8 cellular contexts compared by ENCODE assay signal in the genomic region with DNA sequence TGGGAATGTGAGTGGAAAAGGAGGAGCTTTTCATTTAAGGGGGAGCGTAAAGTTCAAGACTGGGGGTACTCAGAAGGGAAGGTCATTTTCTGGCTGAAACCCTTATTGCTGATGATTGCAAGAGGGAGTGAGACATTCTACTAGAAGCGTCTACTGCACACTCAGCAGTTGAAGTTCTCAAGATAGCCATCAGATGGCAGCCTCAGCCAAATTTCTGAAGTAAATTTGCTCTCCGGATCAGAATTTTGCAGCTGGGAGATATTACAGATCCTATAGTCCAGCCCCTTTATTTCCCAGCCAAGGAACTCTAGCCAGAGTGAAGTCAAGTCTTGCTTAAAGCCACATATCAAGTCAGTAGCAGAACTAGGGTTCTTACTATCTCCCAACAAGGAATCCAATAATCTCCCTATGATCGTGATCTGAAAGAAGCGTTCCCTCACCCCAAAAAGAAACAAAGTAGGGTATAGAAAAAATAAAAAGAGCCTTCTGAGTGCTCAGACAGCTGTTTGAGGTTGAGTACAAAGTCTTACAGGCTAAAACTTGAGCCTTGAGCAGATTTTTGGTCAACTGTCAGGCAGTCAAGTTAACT. TPM values are rescaled to one million over a fixed set of nuclear protein-coding genes. Genes with fewer than 3 reads are reported as not detected.
DNase-seq lines count a peak whose midpoint lies in the region; ATAC-seq, FAIRE-seq and TF ChIP-seq lines count a peak whose summit lies in the region.

No MANE protein-coding gene starts in this region.

- H3K4me1 ChIP-seq in kidney (ENCODE audit: control insufficient read depth in 1 of 2, insufficient read depth in 1 of 2, low read depth in 1 of 2, low read length in 2 of 2): no peaks in the 10 kb centered on the region
- H3K4me1 ChIP-seq in testis: no peaks in the 10 kb centered on the region

- H3K4me3 ChIP-seq in kidney (ENCODE audit: low read length in 2 of 2) (no peak overlapping the region), testis (no peak overlapping the region)

- FAIRE-seq in kidney (lab: Jason Lieb, UNC): no peak

- 6 to 15% methylated on average over 5 of the region's 5 CpGs for WGBS in testis, 2 donors

- DNase-seq in NCI-H1436 (lab: John Stamatoyannopoulos, UW) (peak; percentile 55), NCI-H1436 treated with DMSO at 0.1 percent for 48 hours (lab: John Stamatoyannopoulos, UW) (no peak), HPDE6-E6E7 (ENCODE audit: extremely low spot score) (peak; percentile 38), NCI-H748 treated with DMSO at 0.1 percent for 48 hours (lab: John Stamatoyannopoulos, UW) (peak; percentile 79), brain pericyte (ENCODE audit: low read depth, low spot score) (peak; percentile 37), kidney (no peak), testis (peak; percentile 72)

- H3K27ac ChIP-seq in kidney (ENCODE audit: low read depth in 2 of 2, low read length in 2 of 2) (no peak overlapping the region), testis (no peak overlapping the region)

- TF ChIP-seq CTCF in kidney (IDR thresholded peaks at IDR 0.05; ENCODE audit: borderline replicate concordance, extremely low read depth, insufficient read depth): peak; percentile 59
- peak in 2 of 3 experiments; percentile 49 to 63 for TF ChIP-seq CTCF in testis (IDR thresholded peaks at IDR 0.05)

- TF ChIP-seq POLR2A in testis (IDR thresholded peaks at IDR 0.05): no peak

- no peaks in the 10 kb centered on the region for H3K27me3 ChIP-seq in testis

- H3K9me3 ChIP-seq in kidney (ENCODE audit: control insufficient read depth in 1 of 2, low read length in 2 of 2) (no peaks in the 10 kb centered on the region), testis (no peaks in the 10 kb centered on the region)

- H3K9ac ChIP-seq in kidney (ENCODE audit: low read length in 2 of 2): no peak overlapping the region

- ATAC-seq in GM21381 (IDR thresholded peaks at IDR 0.05; ENCODE audit: unreplicated experiment): no peak

- intact Hi-C loops in kidney (cut with DNase I) (no loop called here), testis (cut with DNase I; ENCODE audit: low total_unique reads) (no loop called here)

- H3K36me3 ChIP-seq in kidney (ENCODE audit: control insufficient read depth in 1 of 2, insufficient read depth in 2 of 2, low read length in 2 of 2) (no peaks in the 10 kb centered on the region), testis (ENCODE audit: low read depth, missing control alignments) (no peaks in the 10 kb centered on the region)

RNA-seq across cellular contexts. Expression of a gene that starts 24.0 kb away (rescaled TPM):
- not detected for total RNA-seq in kidney
- not detected for polyA plus RNA-seq in kidney (ENCODE audit: insufficient read depth, low read depth, low replicate concordance)
- not detected for total RNA-seq in testis
- not detected for polyA plus RNA-seq in testis (ENCODE audit: insufficient read depth, low read depth, low replicate concordance)

RNA-seq across cellular contexts. Expression of a gene that starts 29.3 kb away (rescaled TPM):
- total RNA-seq in kidney (not detected), testis (1 to 10 TPM in 1 of 2 donors, under 1 TPM in 1; 0.37 to 2.9 TPM)
- polyA plus RNA-seq in kidney (ENCODE audit: insufficient read depth, low read depth, low replicate concordance) (not detected), testis (ENCODE audit: insufficient read depth, low read depth, low replicate concordance) (3.0 TPM)

Comparison
In these comparisons a context has a peak if more than half of its experiments do, and no peak if none do; other contexts are left out.
1. DNase-seq: peak in NCI-H1436 (single experiment), HPDE6-E6E7 (single experiment), NCI-H748 treated with DMSO at 0.1 percent for 48 hours (single experiment), brain pericyte (single experiment) and testis (single experiment); none in NCI-H1436 treated with DMSO at 0.1 percent for 48 hours (single experiment) and kidney (single experiment).